ENCODE assay signal across 9 cellular contexts in the genomic region with DNA sequence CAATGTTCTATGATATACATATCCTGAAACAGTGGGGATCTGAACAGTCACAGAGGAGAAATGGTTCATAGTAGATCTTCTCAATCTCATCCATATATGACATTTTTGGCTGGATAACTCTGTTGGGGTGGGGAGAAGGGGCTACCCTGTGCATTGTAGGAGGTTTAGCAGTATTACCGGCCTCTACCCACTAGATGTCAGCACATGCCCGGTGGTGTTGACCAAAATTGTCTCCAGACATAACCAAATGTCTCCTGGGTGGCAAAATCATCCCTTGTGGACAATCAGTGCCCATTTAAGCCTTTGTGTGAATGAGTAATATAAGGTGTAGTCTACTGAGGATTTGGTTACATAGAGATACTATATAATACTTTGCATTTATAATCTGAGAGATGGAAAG.
DNase-seq lines count a peak whose midpoint lies in the region; ATAC-seq and TF ChIP-seq lines count a peak whose summit lies in the region.
"Had no signal": no experiment of that assay in that cellular context is flagged by ENCODE, and none has a peak within 500 bp of the region (broad histone marks: within the 10 kb centered on the region; RNA-seq: fewer than 3 reads in every experiment).

No MANE protein-coding gene starts in this region.

- no peaks in the 10 kb centered on the region for H3K27me3 ChIP-seq in lower lobe of right lung (ENCODE audit: low read depth)

- H3K27me3 Mint-ChIP-seq in chondrocyte (ENCODE audit: low read depth) (no peaks in the 10 kb centered on the region), T-helper 17 cell (no peaks in the 10 kb centered on the region)
- H3K27me3 Mint-ChIP-seq: stimulated activated naive CD8-positive, alpha-beta T cell treated with anti-CD3 and anti-CD28 coated beads, Interleukin-15, Interleukin-2, amounts not matched to agents 100 ng/mL and 50 ng/mL, for 24 hours had no signal

- peaks cover 48% of the 10 kb centered on the region for H3K36me3 Mint-ChIP-seq in chondrocyte (ENCODE audit: low read depth)
- no peaks in the 10 kb centered on the region for H3K36me3 Mint-ChIP-seq in T-helper 17 cell (ENCODE audit: low read depth)

- TF ChIP-seq CTCF in chondrocyte (IDR thresholded peaks at IDR 0.05), result peak; percentile 90
- peak; percentile 32 for TF ChIP-seq CTCF in lower lobe of right lung (IDR thresholded peaks at IDR 0.05)

- H3K9me3 ChIP-seq in lower lobe of right lung (no peaks in the 10 kb centered on the region), T-helper 17 cell (ENCODE audit: control insufficient read depth, low read length, poor library complexity, severe bottlenecking) (no peaks in the 10 kb centered on the region)

- intact Hi-C loops in lower lobe of right lung (cut with DNase I), result no loop called here

- DNase-seq in A172 (ENCODE audit: low spot score), result peak; percentile 0
- DNase-seq in GM03348 (ENCODE audit: low spot score), result peak; percentile 24
- DNase-seq in NCI-H526 (lab: John Stamatoyannopoulos, UW), result peak; percentile 0 to 58
- no peak for DNase-seq in chondrocyte (ENCODE audit: low spot score)
- no peak for DNase-seq in lower lobe of right lung
- DNase-seq in T-helper 17 cell, result no peak
- DNase-seq in SW 1271 (lab: John Stamatoyannopoulos, UW), result no peak

- H3K4me1 Mint-ChIP-seq in chondrocyte (ENCODE audit: low read depth) (peaks cover 44% of the 10 kb centered on the region), T-helper 17 cell (no peaks in the 10 kb centered on the region)

- H3K27ac ChIP-seq in lower lobe of right lung, result no peak overlapping the region

- H3K27ac Mint-ChIP-seq in chondrocyte (ENCODE audit: unreplicated experiment), result peak overlapping the region; percentile 97
- no peak overlapping the region for H3K27ac Mint-ChIP-seq in T-helper 17 cell
- H3K27ac Mint-ChIP-seq: stimulated activated naive CD8-positive, alpha-beta T cell treated with anti-CD3 and anti-CD28 coated beads, Interleukin-15, Interleukin-2, amounts not matched to agents 100 ng/mL and 50 ng/mL, for 24 hours had no signal

- peak overlapping the region; percentile 8 for H3K4me3 Mint-ChIP-seq in chondrocyte (ENCODE audit: unreplicated experiment)
- H3K4me3 Mint-ChIP-seq in T-helper 17 cell, result no peak overlapping the region
- H3K4me3 Mint-ChIP-seq: stimulated activated naive CD8-positive, alpha-beta T cell treated with anti-CD3 and anti-CD28 coated beads, Interleukin-15, Interleukin-2, amounts not matched to agents 100 ng/mL and 50 ng/mL, for 24 hours had no signal

- H3K9me3 Mint-ChIP-seq in chondrocyte (ENCODE audit: low read depth), result no peaks in the 10 kb centered on the region
- H3K9me3 Mint-ChIP-seq: stimulated activated naive CD8-positive, alpha-beta T cell treated with anti-CD3 and anti-CD28 coated beads, Interleukin-15, Interleukin-2, amounts not matched to agents 100 ng/mL and 50 ng/mL, for 24 hours had no signal

- peaks cover 40% of the 10 kb centered on the region for H3K36me3 ChIP-seq in lower lobe of right lung

- H3K4me1 ChIP-seq in lower lobe of right lung, result no peaks in the 10 kb centered on the region

- ATAC-seq in HG03460 (IDR thresholded peaks at IDR 0.05; ENCODE audit: unreplicated experiment) (peak; percentile 47), lower lobe of right lung (peak in 1 of 2 donors; percentile 65), T-helper 17 cell (no peak)

- no peak overlapping the region for H3K4me3 ChIP-seq in lower lobe of right lung

Comparison
In these comparisons a context has a peak if more than half of its experiments do, and no peak if none do; other contexts are left out.
1. DNase-seq: peak in A172 (single experiment), GM03348 (single experiment) and NCI-H526 (2 of 2); none in chondrocyte (single experiment), lower lobe of right lung (single experiment), T-helper 17 cell (0 of 3) and SW 1271 (0 of 2).